In genomic region chr1:54137532-54138061, GRCh38 we compare ENCODE assay signal across 12 cellular contexts. TPM values are rescaled to one million over a fixed set of nuclear protein-coding genes. Genes with fewer than 3 reads are reported as not detected.
DNase-seq lines count a peak whose midpoint lies in the region; ATAC-seq, FAIRE-seq and TF ChIP-seq lines count a peak whose summit lies in the region.
"Had no signal": no experiment of that assay in that cellular context is flagged by ENCODE, and none has a peak within 500 bp of the region (broad histone marks: within the 10 kb centered on the region; RNA-seq: fewer than 3 reads in every experiment).

No MANE protein-coding gene starts in this region.

- peak overlapping the region in 1 of 2 experiments; percentile 68 for H2BK12ac ChIP-seq in mesenchymal stem cell (ENCODE audit: low read length in 2 of 2)

- peak overlapping the region; percentile 57 for H2BK5ac ChIP-seq in mesenchymal stem cell (ENCODE audit: low read depth, low read length, poor library complexity, severe bottlenecking)

- H3K9ac ChIP-seq in liver (ENCODE audit: low read depth in 1 of 2, low read length in 2 of 2) (no peak overlapping the region), HepG2 (ENCODE audit: insufficient read depth, low read depth, low read length) (no peak overlapping the region), mesenchymal stem cell (ENCODE audit: low read length) (no peak overlapping the region)

- TF ChIP-seq POLR2A in HepG2 (IDR thresholded peaks at IDR 0.05; ENCODE audit: insufficient read depth in 1 of 2, low read depth in 2 of 2, low read length in 2 of 2): no peak
- TF ChIP-seq POLR2A in suprapubic skin (IDR thresholded peaks at IDR 0.05): no peak

- peak overlapping the region; percentile 69 to 93 for H3K18ac ChIP-seq in mesenchymal stem cell (ENCODE audit: low read depth in 1 of 2, low read length in 2 of 2)

- POLR2A ChIA-PET in HepG2 (lab: Yijun Ruan, JAX): no interaction called here

- no TSS peak for BruUV-seq in HepG2 (replicated peaks; lab: Mats Ljungman, UMichigan)

- CTCF ChIA-PET in HepG2 (lab: Yijun Ruan, JAX; ENCODE audit: low intra/inter-chr PET ratio, low total read pairs): no interaction called here

- H3K36me3 ChIP-seq in liver (ENCODE audit: control insufficient read depth in 4 of 4, insufficient read depth in 3 of 4, low read depth in 1 of 4, low read length in 3 of 4) (no peaks in the 10 kb centered on the region), HepG2 (replicated peaks in 1 of 2; ENCODE audit: control insufficient read depth in 1 of 2, insufficient read depth in 2 of 2, low read length in 2 of 2) (no peaks in the 10 kb centered on the region), mesenchymal stem cell (ENCODE audit: control insufficient read depth in 1 of 2, insufficient read depth in 2 of 2, low read depth in 1 of 2, low read length in 2 of 2) (no peaks in the 10 kb centered on the region), suprapubic skin (no peaks in the 10 kb centered on the region)

- H3K79me1 ChIP-seq in mesenchymal stem cell (replicated peaks; ENCODE audit: low read length, poor library complexity, severe bottlenecking): no peaks in the 10 kb centered on the region

- no peak for FAIRE-seq in HepG2 (lab: Jason Lieb, UNC)
- no peak for FAIRE-seq in HTR-8/SVneo (lab: Jason Lieb, UNC)
- FAIRE-seq: G401.6 had no signal

- ATAC-seq in HepG2: no peak
- ATAC-seq: naive thymus-derived CD4-positive, alpha-beta T cell had no signal

- no peaks in the 10 kb centered on the region for H4K20me1 ChIP-seq in HepG2 (ENCODE audit: insufficient read depth, low read length)

- peak overlapping the region; percentile 78 for H4K8ac ChIP-seq in mesenchymal stem cell (ENCODE audit: low read length)

- H3K4me3 ChIP-seq in liver (ENCODE audit: low read depth in 1 of 3, low read length in 3 of 3) (no peak overlapping the region), HepG2 (replicated peaks in 1 of 3; ENCODE audit: insufficient read depth in 1 of 3, low read depth in 2 of 3, low read length in 3 of 3) (no peak overlapping the region), mesenchymal stem cell (ENCODE audit: insufficient read depth in 1 of 2, low read depth in 1 of 2, low read length in 2 of 2) (no peak overlapping the region), suprapubic skin (no peak overlapping the region)

- no peak overlapping the region for H2AK5ac ChIP-seq in mesenchymal stem cell (ENCODE audit: low read length, severe bottlenecking)

- H3K4me1 ChIP-seq in liver (ENCODE audit: control insufficient read depth in 4 of 4, insufficient read depth in 4 of 4, low read length in 3 of 4) (no peaks in the 10 kb centered on the region), HepG2 (ENCODE audit: insufficient read depth, low read length) (peaks cover 27% of the 10 kb centered on the region), mesenchymal stem cell (ENCODE audit: control insufficient read depth, insufficient read depth, low read depth, low read length) (peaks cover 32% of the 10 kb centered on the region), suprapubic skin (no peaks in the 10 kb centered on the region)

- intact Hi-C loops in HepG2 (cut with micrococcal nuclease; ENCODE audit: unreplicated experiment): no loop called here

- in situ Hi-C loops in HepG2 (cut with HindIII; ENCODE audit: extremely low pct_ligation_motif_present, low pct_unique_long_range_greater_than_20kb): no loop called here

- DNase-seq in HepG2 (ENCODE audit: low spot score): no peak
- peak; percentile 76 for DNase-seq in brain pericyte (ENCODE audit: low read depth, low spot score)
- peak; percentile 72 for DNase-seq in mesenchymal stem cell
- DNase-seq in GOT3 (lab: John Stamatoyannopoulos, UW): no peak
- no peak for DNase-seq in HTR-8/SVneo (ENCODE audit: insufficient read length, low spot score)
- DNase-seq in NOMO-1 treated with dmso at 0.1 percent for 144 hours (lab: John Stamatoyannopoulos, UW; ENCODE audit: unreplicated experiment): no peak
- DNase-seq in suprapubic skin (ENCODE audit: low spot score in 2 of 2): no peak
- DNase-seq: ACHN; naive thymus-derived CD4-positive, alpha-beta T cell; NCI-H1092 treated with DMSO at 0.1 percent for 48 hours had no signal

- H3K27me3 ChIP-seq in liver (ENCODE audit: control insufficient read depth in 4 of 4, insufficient read depth in 4 of 4, low read length in 3 of 4) (no peaks in the 10 kb centered on the region), HepG2 (ENCODE audit: control insufficient read depth in 1 of 2, insufficient read depth in 2 of 2, low read length in 2 of 2) (peaks cover 0 to 12% of the 10 kb centered on the region in 2 experiments; a peak in 2 of 5 replicates), mesenchymal stem cell (ENCODE audit: control insufficient read depth in 1 of 2, insufficient read depth in 1 of 2, low read length in 2 of 2) (peaks cover 9 to 10% of the 10 kb centered on the region in 2 experiments), suprapubic skin (no peaks in the 10 kb centered on the region)

- 55% methylated on average over 10 of the region's 10 CpGs for WGBS in liver
- 29% methylated on average over 6 of the region's 10 CpGs for WGBS in HepG2 (ENCODE audit: low lambda C conversion rate)
- WGBS in mesenchymal stem cell: 29% methylated on average over 10 of the region's 10 CpGs
- 50% methylated on average over 6 of the region's 10 CpGs for WGBS in suprapubic skin

- H3K27ac ChIP-seq in liver (ENCODE audit: low read depth in 1 of 2, low read length in 2 of 2) (no peak overlapping the region), HepG2 (ENCODE audit: extremely low read length, insufficient read depth, low read length) (no peak overlapping the region), mesenchymal stem cell (ENCODE audit: low read length, poor library complexity, severe bottlenecking) (peak overlapping the region; percentile 90), suprapubic skin (no peak overlapping the region)

- H3K23ac ChIP-seq in mesenchymal stem cell (ENCODE audit: low read length in 2 of 2): peak overlapping the region in 1 of 2 experiments; percentile 60

- H3K4me2 ChIP-seq in HepG2 (ENCODE audit: low read depth, low read length) (no peak overlapping the region), mesenchymal stem cell (ENCODE audit: low read length, poor library complexity, severe bottlenecking) (peak overlapping the region; percentile 28)

- H2BK120ac ChIP-seq in mesenchymal stem cell (ENCODE audit: low read depth, low read length): no peak overlapping the region

- peak overlapping the region in 1 of 2 experiments; percentile 26 for H3K4ac ChIP-seq in mesenchymal stem cell (ENCODE audit: low read depth in 1 of 2, low read length in 2 of 2)

- H2AFZ ChIP-seq in HepG2 (ENCODE audit: low read length): no peak overlapping the region
- no peak overlapping the region for H2AFZ ChIP-seq in mesenchymal stem cell (ENCODE audit: low read depth, low read length)

- H2BK15ac ChIP-seq in mesenchymal stem cell (ENCODE audit: low read depth, poor library complexity, severe bottlenecking): no peak overlapping the region

- TF ChIP-seq RAD21 in liver (IDR thresholded peaks at IDR 0.05) (no peak), HepG2 (CRISPR knock-in tag; IDR thresholded peaks at IDR 0.05) (no peak)

- peak overlapping the region in 1 of 2 experiments; percentile 53 for H3K14ac ChIP-seq in mesenchymal stem cell (ENCODE audit: low read length in 2 of 2)

- no peak for TF ChIP-seq CTCF in liver (IDR thresholded peaks at IDR 0.05; ENCODE audit: low read depth, low read length, missing input control)
- no peak for TF ChIP-seq CTCF in HepG2 (CRISPR knock-in tag; IDR thresholded peaks at IDR 0.05)
- TF ChIP-seq CTCF in suprapubic skin (IDR thresholded peaks at IDR 0.05): no peak

- peak overlapping the region; percentile 64 for H4K91ac ChIP-seq in mesenchymal stem cell (ENCODE audit: low read length)

- no peaks in the 10 kb centered on the region for H3K9me3 ChIP-seq in liver (ENCODE audit: control insufficient read depth in 4 of 4, low read length in 3 of 4)
- H3K9me3 ChIP-seq in HepG2 (ENCODE audit: low read length): no peaks in the 10 kb centered on the region
- no peaks in the 10 kb centered on the region for H3K9me3 ChIP-seq in mesenchymal stem cell (ENCODE audit: control insufficient read depth, low read length)
- no peaks in the 10 kb centered on the region for H3K9me3 ChIP-seq in suprapubic skin

- TF ChIP-seq EP300 in HepG2 (IDR thresholded peaks at IDR 0.05; ENCODE audit: low read depth in 2 of 2, low read length in 2 of 2): no peak
- TF ChIP-seq EP300 in HepG2 (CRISPR knock-in tag; IDR thresholded peaks at IDR 0.05; ENCODE audit: borderline replicate concordance): no peak
- no peak for TF ChIP-seq EP300 in suprapubic skin (IDR thresholded peaks at IDR 0.05)

- H3K79me2 ChIP-seq in HepG2 (ENCODE audit: insufficient read depth, low read length): no peaks in the 10 kb centered on the region

TF ChIP-seq in liver, 16 proteins besides CTCF, POLR2A, EP300 and RAD21 (continues in another document):
- no peak for TF ChIP-seq FOXA1 (IDR thresholded peaks at IDR 0.05)

RNA-seq across cellular contexts. Expression of gene CDCP2, which starts 15.2 kb away (rescaled TPM):
- under 1 TPM in 1 of 2 donors, not detected in 1; under 0.01 TPM for total RNA-seq in liver
- not detected for polyA plus RNA-seq in liver
- total RNA-seq in HepG2 (2016; rRNA removed; fragmentation: Illumina TruSeq; extraction: Trizol): not detected in 2 replicates
- total RNA-seq in HepG2 (2016; cell fraction: cytosol; rRNA removed; fragmentation: Illumina TruSeq; extraction: Trizol; ENCODE audit: low read depth): not detected in 2 replicates
- not detected in 2 replicates for total RNA-seq in HepG2 (2016; cell fraction: insoluble cytoplasmic fraction; rRNA removed; fragmentation: Illumina TruSeq; extraction: Trizol)
- not detected in 2 replicates for total RNA-seq in HepG2 (2016; cell fraction: membrane; rRNA removed; fragmentation: Illumina TruSeq; extraction: Trizol)
- total RNA-seq in HepG2 (2016; cell fraction: nucleus; rRNA removed; fragmentation: Illumina TruSeq; extraction: Trizol): not detected in 2 replicates
- 0.03 TPM in 1 of 2 replicates, not detected in the other for polyA plus RNA-seq in HepG2 (2011; rRNA removed)
- polyA plus RNA-seq in HepG2 (2011; cell fraction: cytosol; rRNA removed): not detected in 2 replicates
- not detected in 2 replicates for polyA plus RNA-seq in HepG2 (2011; cell fraction: nucleus; rRNA removed)
- polyA plus RNA-seq in HepG2 (2012): not detected in 2 replicates
- not detected in 2 replicates for polyA plus RNA-seq in HepG2 (2016; cell fraction: cytosol; fragmentation: Illumina TruSeq; extraction: Trizol; ENCODE audit: low read depth)
- polyA plus RNA-seq in HepG2 (2016; cell fraction: insoluble cytoplasmic fraction; fragmentation: Illumina TruSeq; extraction: Trizol; ENCODE audit: low read depth): not detected in 2 replicates
- not detected in 2 replicates for polyA plus RNA-seq in HepG2 (2016; cell fraction: membrane; fragmentation: Illumina TruSeq; extraction: Trizol; ENCODE audit: low read depth)
- polyA plus RNA-seq in HepG2 (2016; cell fraction: nucleus; fragmentation: Illumina TruSeq; extraction: Trizol; ENCODE audit: insufficient read depth, low read depth): not detected in 2 replicates
- not detected in 2 replicates for polyA minus RNA-seq in HepG2 (2011; rRNA and poly(A)+ RNA removed; ENCODE audit: low replicate concordance)
- not detected in 2 replicates for polyA minus RNA-seq in HepG2 (2011; cell fraction: cytosol; rRNA and poly(A)+ RNA removed)
- not detected in 2 replicates for polyA minus RNA-seq in HepG2 (2011; cell fraction: nucleus; rRNA and poly(A)+ RNA removed)
- not detected for polyA plus RNA-seq in mesenchymal stem cell (2013, experiment 1 of 2)
- polyA plus RNA-seq in mesenchymal stem cell (2013, experiment 2 of 2): not detected
- not detected for total RNA-seq in suprapubic skin
- polyA plus RNA-seq: naive thymus-derived CD4-positive, alpha-beta T cell had no signal

Comparison
In these comparisons a context has a peak if more than half of its experiments do, and no peak if none do; other contexts are left out.
1. DNase-seq: peak in brain pericyte (single experiment) and mesenchymal stem cell (single experiment); none in HepG2 (single experiment), GOT3 (single experiment), HTR-8/SVneo (single experiment), NOMO-1 treated with dmso at 0.1 percent for 144 hours (single experiment) and suprapubic skin (0 of 2).